ENCODE assay signal across 11 cellular contexts in genomic region chr20:36775196-36775595, GRCh38. TPM values are rescaled to one million over a fixed set of nuclear protein-coding genes. Genes with fewer than 3 reads are reported as not detected.
A peak's percentile ranks its signal among the peaks of the same experiment; 100 is the strongest.
DNase-seq lines count a peak whose midpoint lies in the region; ATAC-seq and TF ChIP-seq lines count a peak whose summit lies in the region.
"Had no signal": no experiment of that assay in that cellular context is flagged by ENCODE, and none has a peak within 500 bp of the region (broad histone marks: within the 10 kb centered on the region; RNA-seq: fewer than 3 reads in every experiment).

No MANE protein-coding gene starts in this region.

- H4K20me1 ChIP-seq in GM23248 (ENCODE audit: insufficient read depth) (no peaks in the 10 kb centered on the region), osteoblast (ENCODE audit: insufficient read depth, low read length) (no peaks in the 10 kb centered on the region)

- H3K4me1 ChIP-seq in GM23248 (ENCODE audit: insufficient read depth) = peaks cover 8% of the 10 kb centered on the region
- peaks cover 17% of the 10 kb centered on the region for H3K4me1 ChIP-seq in osteoblast (ENCODE audit: insufficient read depth, low read length)

- in situ Hi-C loops in GM23248 (cut with MboI) = no loop called here

- H3K27ac ChIP-seq in C4-2B (peak overlapping the region; percentile 97; the same call in 1 of the 2 replicates), GM23248 (peak overlapping the region; percentile 95), osteoblast (ENCODE audit: low read depth, low read length) (peak overlapping the region; percentile 91)
- H3K27ac ChIP-seq: PC-9 had no signal

- H2AFZ ChIP-seq in GM23248 (peak overlapping the region; percentile 81; the same call in 1 of the 2 replicates), osteoblast (ENCODE audit: low read length) (no peak overlapping the region)

- TF ChIP-seq CTCF in C4-2B (conservative IDR thresholded peaks at IDR 0.05) (no peak), osteoblast (IDR thresholded peaks at IDR 0.05; ENCODE audit: extremely low read depth, low read depth, low read length) (no peak)

- H3K9me3 ChIP-seq in GM23248 (ENCODE audit: low read depth) = no peaks in the 10 kb centered on the region
- H3K9me3 ChIP-seq in osteoblast (ENCODE audit: low read depth, low read length) = no peaks in the 10 kb centered on the region
- no peaks in the 10 kb centered on the region for H3K9me3 ChIP-seq in MG63

- ATAC-seq in HG03097 (IDR thresholded peaks at IDR 0.05; ENCODE audit: low FRiP score, unreplicated experiment) = no peak
- ATAC-seq: activated CD4-positive, alpha-beta T cell treated with anti-CD3 and anti-CD28 coated beads for 36 hours had no signal

- H3K36me3 ChIP-seq in GM23248 (ENCODE audit: low read depth) (no peaks in the 10 kb centered on the region), osteoblast (ENCODE audit: insufficient read depth, low read length) (no peaks in the 10 kb centered on the region), MG63 (peaks cover 25% of the 10 kb centered on the region)

- H3K4me3 ChIP-seq in GM23248 (no peak overlapping the region), osteoblast (ENCODE audit: insufficient read depth, low read length) (no peak overlapping the region), MG63 (no peak overlapping the region)

- H3K9me2 ChIP-seq in GM23248 (ENCODE audit: insufficient read depth) = no peaks in the 10 kb centered on the region

- DNase-seq in GM23248 (peak; percentile 22), cerebellar cortex (ENCODE audit: low spot score) (peak; percentile 60), osteoblast (ENCODE audit: insufficient read length, low spot score, missing footprints) (peak; percentile 42), MG63 (no peak), cortex of kidney (lab: John Stamatoyannopoulos, UW) (no peak)
- DNase-seq in stimulated activated CD4-positive, alpha-beta T cell treated with anti-CD3 and anti-CD28 coated beads, Interleukin-2, amount 100 ng/mL, for 24 hours = no peak
- DNase-seq: activated CD4-positive, alpha-beta T cell treated with anti-CD3 and anti-CD28 coated beads for 36 hours; NCI-H146; PC-9 had no signal

- 14 to 19% methylated on average over 2 of the region's 2 CpGs for WGBS in GM23248 (ENCODE audit: low coverage in 1 of 2, low lambda C conversion rate in 2 of 2, missing lambda C conversion rate in 2 of 2), 2 experiments

- H3K79me2 ChIP-seq in GM23248 (ENCODE audit: insufficient read depth) (peaks cover 18% of the 10 kb centered on the region), osteoblast (ENCODE audit: insufficient read depth, low read length) (peaks cover 14% of the 10 kb centered on the region)

- H3K4me2 ChIP-seq in GM23248 (ENCODE audit: unreplicated experiment) (no peak overlapping the region), osteoblast (ENCODE audit: insufficient read depth, low read length) (peak overlapping the region; percentile 93)

- peaks cover 14% of the 10 kb centered on the region for H3F3A ChIP-seq in GM23248 (ENCODE audit: insufficient read depth)

- no peaks in the 10 kb centered on the region for H3K27me3 ChIP-seq in GM23248 (replicated peaks; ENCODE audit: insufficient read depth)
- no peaks in the 10 kb centered on the region for H3K27me3 ChIP-seq in osteoblast (ENCODE audit: insufficient read depth, low read length)
- H3K27me3 ChIP-seq in MG63 = no peaks in the 10 kb centered on the region

- H3K9ac ChIP-seq in GM23248 = no peak overlapping the region

RNA-seq across cellular contexts. Expression of gene DSN1, which starts 1.6 kb away (rescaled TPM):
- total RNA-seq in GM23248 (2014; rRNA removed; shearing (Covaris generic)) = 13.0 and 18.3 TPM in 2 replicates
- 15.6 and 16.3 TPM in 2 replicates for polyA plus RNA-seq in GM23248 (2016; fragmentation: Nextera tagmentation; extraction: Ambion mirVana)
- total RNA-seq in osteoblast = 8.0 and 9.7 TPM in 2 replicates
- 36.0 and 52.2 TPM in 2 replicates for total RNA-seq in MG63 (2014; rRNA removed; shearing (Covaris generic); ENCODE audit: low replicate concordance)

RNA-seq across cellular contexts. Expression of gene NDRG3, which starts 29.3 kb away (rescaled TPM):
- 19.8 and 20.2 TPM in 2 replicates for total RNA-seq in GM23248 (2014; rRNA removed; shearing (Covaris generic))
- 23.3 and 26.6 TPM in 2 replicates for polyA plus RNA-seq in GM23248 (2016; fragmentation: Nextera tagmentation; extraction: Ambion mirVana)
- 26.4 and 31.2 TPM in 2 replicates for total RNA-seq in osteoblast
- total RNA-seq in MG63 (2014; rRNA removed; shearing (Covaris generic); ENCODE audit: low replicate concordance) = 56.3 and 59.5 TPM in 2 replicates

Comparison
In these comparisons a context has a peak if more than half of its experiments do, and no peak if none do; other contexts are left out.
1. DNase-seq: peak in GM23248 (single experiment), cerebellar cortex (single experiment) and osteoblast (single experiment); none in MG63 (single experiment), cortex of kidney (single experiment) and stimulated activated CD4-positive, alpha-beta T cell treated with anti-CD3 and anti-CD28 coated beads, Interleukin-2, amount 100 ng/mL, for 24 hours (0 of 2).
2. Peak in every context shown above with its lines, with median percentiles within 50 percentile points of each other: H3K27ac ChIP-seq.